8 cellular contexts compared by ENCODE assay signal in the genomic region with DNA sequence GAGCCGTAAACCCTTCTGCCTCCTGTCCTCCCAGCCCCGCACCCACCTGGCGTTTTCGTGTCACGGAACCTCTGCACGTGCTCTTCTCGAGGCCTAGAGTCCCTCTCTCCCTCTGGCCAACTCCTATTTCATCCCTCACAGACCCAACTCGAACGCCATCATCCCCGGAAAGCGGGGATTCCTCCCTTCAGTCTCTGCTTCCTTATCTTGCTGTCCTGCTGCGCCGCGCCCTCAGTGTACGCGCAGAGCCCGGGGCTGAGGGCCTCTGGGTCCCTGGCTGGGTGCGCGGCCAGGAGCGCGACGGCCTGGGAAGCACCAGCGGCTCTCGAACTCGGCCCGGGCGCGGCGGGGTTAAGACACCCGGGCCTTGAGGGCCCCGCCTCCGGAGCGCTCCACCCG. TPM values are rescaled to one million over a fixed set of nuclear protein-coding genes. Genes with fewer than 3 reads are reported as not detected.
A peak's percentile ranks its signal among the peaks of the same experiment; 100 is the strongest.
DNase-seq lines count a peak whose midpoint lies in the region; ATAC-seq, FAIRE-seq and TF ChIP-seq lines count a peak whose summit lies in the region.

No MANE protein-coding gene starts in this region.

- 5% methylated on average over 33 of the region's 34 CpGs; no CpG with 5 or more reads in 1 of the 2 experiments for WGBS in H1 (ENCODE audit: extremely low coverage in 1 of 2, insufficient coverage in 1 of 2, insufficient read length in 1 of 2, insufficient replicate concordance in 2 of 2, low coverage in 1 of 2, low lambda C conversion rate in 2 of 2, missing lambda C conversion rate in 1 of 2), 2 experiments

- H3K36me3 ChIP-seq in BE2C (no peaks in the 10 kb centered on the region), H1 (ENCODE audit: control insufficient read depth in 2 of 4, insufficient read depth in 4 of 4, low read length in 3 of 4) (0 out of 8 replicates have a peak, but pooled peaks cover 0 to 3% (median 0%) of the 10 kb centered on the region in 4 experiments)

- peak overlapping the region; percentile 95 for H4K91ac ChIP-seq in H1 (replicated peaks; ENCODE audit: insufficient read length, low read length)

- H4K8ac ChIP-seq in H1 (ENCODE audit: extremely low read depth, insufficient read depth, low read length): peak overlapping the region; percentile 94

- H3K27me3 ChIP-seq in BE2C: no peaks in the 10 kb centered on the region
- peaks cover 0 to 7% (median 4%) of the 10 kb centered on the region in 4 experiments; a peak in 4 of 7 replicates for H3K27me3 ChIP-seq in H1 (replicated peaks in 1 of 4; ENCODE audit: control insufficient read depth in 3 of 4, extremely low read depth in 1 of 4, insufficient read depth in 3 of 4, low read length in 3 of 4)

- H2BK120ac ChIP-seq in H1 (replicated peaks; ENCODE audit: low read depth, low read length): peak overlapping the region; percentile 69

- peak overlapping the region; percentile 75 to 97 for H3K4me2 ChIP-seq in H1 (ENCODE audit: insufficient read depth in 1 of 2, low read depth in 2 of 2, low read length in 2 of 2)

- TF ChIP-seq POLR2A in H1 (IDR thresholded peaks at IDR 0.05; ENCODE audit: control extremely low read depth in 1 of 2, low read depth in 2 of 2, low read length in 2 of 2): no peak

- no peak overlapping the region for H3K23ac ChIP-seq in H1 (ENCODE audit: insufficient read length)

- TF ChIP-seq CTCF in BE2C (IDR thresholded peaks at IDR 0.05; ENCODE audit: low read depth, low read length) (no peak), H1 (IDR thresholded peaks at IDR 0.05; ENCODE audit: control extremely low read depth in 1 of 3, insufficient read depth in 1 of 3, low read depth in 1 of 3, low read length in 3 of 3) (no peak)

- H2AK5ac ChIP-seq in H1 (ENCODE audit: low read depth, low read length): no peak overlapping the region

- no peaks in the 10 kb centered on the region for H3K79me1 ChIP-seq in H1 (ENCODE audit: low read depth, low read length)

- TF ChIP-seq RAD21 in H1 (IDR thresholded peaks at IDR 0.05 in 1 of 2, conservative IDR thresholded peaks at IDR 0.05 in 1 of 2; ENCODE audit: low read depth in 2 of 2, low read length in 2 of 2): no peak

- FAIRE-seq in H1 (lab: Jason Lieb, UNC): no peak

- H3K18ac ChIP-seq in H1 (ENCODE audit: extremely low read depth, low read length): peak overlapping the region; percentile 90

- H3K23me2 ChIP-seq in H1 (ENCODE audit: low read depth, low read length): peaks cover 12% of the 10 kb centered on the region; the same call in 1 of the 2 replicates

- peak overlapping the region; percentile 19 for H2AFZ ChIP-seq in H1 (ENCODE audit: low read length)

- ATAC-seq in GM18517 (IDR thresholded peaks at IDR 0.05; ENCODE audit: unreplicated experiment): peak; percentile 42
- peak; percentile 32 for ATAC-seq in HG02884 (IDR thresholded peaks at IDR 0.05; ENCODE audit: unreplicated experiment)

- H3K27ac ChIP-seq in H1 (ENCODE audit: low read depth, low read length) (peak overlapping the region; percentile 93; the same call in 1 of the 2 replicates), substantia nigra (ENCODE audit: low read depth, low read length, poor library complexity, severe bottlenecking) (peak overlapping the region; percentile 92)

- POLR2A ChIA-PET in H1 (lab: Charles Lee; ENCODE audit: partially characterized antibody): interaction anchor here (0.9 to 1.9 kb wide), 9 partner anchors 9 to 137 kb away, joined by 3 to 13 read pairs (median 3); a partner anchor contains a TSS

- no peak for TF ChIP-seq EP300 in H1 (IDR thresholded peaks at IDR 0.05; ENCODE audit: borderline replicate concordance in 1 of 2, low read depth in 2 of 2, low read length in 2 of 2)

- H2BK12ac ChIP-seq in H1 (ENCODE audit: low read depth, low read length): peak overlapping the region; percentile 60; the same call in 1 of the 2 replicates

- H2BK15ac ChIP-seq in H1 (ENCODE audit: low read length): no peak overlapping the region

- peak overlapping the region; percentile 75 for H3K4ac ChIP-seq in H1 (replicated peaks; ENCODE audit: insufficient read length, low read depth, low read length)

- 0 out of 2 replicates have a peak overlapping the region, but pooled peaks have one; percentile 60 for H2BK5ac ChIP-seq in H1 (ENCODE audit: low read depth, low read length)

- H3K4me1 ChIP-seq in BE2C (peaks cover 10% of the 10 kb centered on the region), H1 (replicated peaks in 1 of 4; ENCODE audit: control insufficient read depth in 3 of 4, insufficient read depth in 4 of 4, low read length in 3 of 4) (peaks cover 0 to 15% (median 9%) of the 10 kb centered on the region in 4 experiments; a peak in 5 of 7 replicates)

- H3K9ac ChIP-seq in H1 (replicated peaks in 1 of 4; ENCODE audit: extremely low read depth in 1 of 4, low read depth in 3 of 4, low read length in 3 of 4): peak overlapping the region; percentile 83 to 91 (median 88)

- H3K14ac ChIP-seq in H1 (ENCODE audit: insufficient read length): no peak overlapping the region

- peaks cover 0 to 2% of the 10 kb centered on the region in 2 experiments; a peak in 1 of 4 replicates for H3K79me2 ChIP-seq in H1 (ENCODE audit: control insufficient read depth in 1 of 2, insufficient read depth in 2 of 2, low read length in 2 of 2)

- H3K9me3 ChIP-seq in BE2C (no peaks in the 10 kb centered on the region), H1 (ENCODE audit: insufficient read depth in 2 of 2, low read depth in 1 of 2, low read length in 1 of 2) (no peaks in the 10 kb centered on the region)

- peak; percentile 86 for DNase-seq in BE2C
- DNase-seq in NCI-H1417 treated with DMSO at 0.1 percent for 48 hours (lab: John Stamatoyannopoulos, UW): peak; percentile 58
- peak; percentile 69 for DNase-seq in T-helper 22 cell (ENCODE audit: low read depth)
- no peak for DNase-seq in H1 (ENCODE audit: low read depth in 1 of 2, low spot score in 2 of 2)
- DNase-seq in middle frontal gyrus (ENCODE audit: extremely low spot score, low spot score): peak; percentile 74
- peak in 26 of 49 donors; percentile 61 to 96 (median 88) for DNase-seq in substantia nigra (lab: John Stamatoyannopoulos, UW)

- H3K56ac ChIP-seq in H1 (replicated peaks; ENCODE audit: insufficient read length, low read depth, low read length): no peak overlapping the region

- CTCF ChIA-PET in H1 (lab: Charles Lee; ENCODE audit: partially characterized antibody): interaction anchor here (0.7 to 5.7 kb wide), 22 partner anchors 15 to 761 kb away, joined by 3 to 51 read pairs (median 4); a partner anchor contains a TSS

- peaks cover 0 to 6% of the 10 kb centered on the region in 2 experiments for H4K20me1 ChIP-seq in H1 (replicated peaks in 1 of 2; ENCODE audit: control insufficient read depth in 1 of 2, insufficient read depth in 2 of 2, low read length in 2 of 2)

- no peak overlapping the region for H2BK20ac ChIP-seq in H1 (ENCODE audit: low read length)

- H3K4me3 ChIP-seq in BE2C (ENCODE audit: low read depth, low read length) (peak overlapping the region; percentile 88), H1 (ENCODE audit: extremely low read depth in 1 of 4, insufficient read depth in 2 of 4, low read depth in 3 of 4, low read length in 4 of 4) (peak overlapping the region; percentile 58 to 84 (median 79))

- peak overlapping the region; percentile 24 for H4K5ac ChIP-seq in H1 (ENCODE audit: insufficient read length, low read depth, low read length)

TF ChIP-seq in H1, 55 proteins besides CTCF, POLR2A, EP300 and RAD21 (continues in another document):
- no peak for TF ChIP-seq CTBP2 (IDR thresholded peaks at IDR 0.05; ENCODE audit: borderline replicate concordance, insufficient read depth, insufficient read length, low read length)
- peak; percentile 35; the same call in 1 of the 2 replicates for TF ChIP-seq POLR2AphosphoS5 (IDR thresholded peaks at IDR 0.05; ENCODE audit: low read depth, low read length)
- TF ChIP-seq, protein P1, sequence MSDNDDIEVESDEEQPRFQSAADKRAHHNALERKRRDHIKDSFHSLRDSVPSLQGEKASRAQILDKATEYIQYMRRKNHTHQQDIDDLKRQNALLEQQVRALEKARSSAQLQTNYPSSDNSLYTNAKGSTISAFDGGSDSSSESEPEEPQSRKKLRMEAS (IDR thresholded peaks at IDR 0.05): peak; percentile 96
- no peak for TF ChIP-seq MAFK (IDR thresholded peaks at IDR 0.05; ENCODE audit: low read depth, low read length)
- no peak for TF ChIP-seq GTF2F1 (IDR thresholded peaks at IDR 0.05; ENCODE audit: borderline replicate concordance, low read depth, low read length)
- TF ChIP-seq RBBP5 (IDR thresholded peaks at IDR 0.05; ENCODE audit: borderline replicate concordance, low read depth, low read length): peak; percentile 6; the same call in 1 of the 2 replicates
- TF ChIP-seq, protein P2, sequence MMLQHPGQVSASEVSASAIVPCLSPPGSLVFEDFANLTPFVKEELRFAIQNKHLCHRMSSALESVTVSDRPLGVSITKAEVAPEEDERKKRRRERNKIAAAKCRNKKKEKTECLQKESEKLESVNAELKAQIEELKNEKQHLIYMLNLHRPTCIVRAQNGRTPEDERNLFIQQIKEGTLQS (IDR thresholded peaks at IDR 0.05; ENCODE audit: insufficient read depth, low read depth, low read length): no peak
- TF ChIP-seq HDAC2 (IDR thresholded peaks at IDR 0.05; ENCODE audit: borderline replicate concordance in 1 of 2, low read depth in 2 of 2, low read length in 2 of 2): no peak

RNA-seq across cellular contexts. Expression of a gene that starts 0.5 kb away (rescaled TPM):
- 11.1 TPM for polyA plus RNA-seq in BE2C (2012; ENCODE audit: insufficient read depth, insufficient read length, low read depth)
- 11.0 and 11.7 TPM in 2 replicates for total RNA-seq in H1 (2021; fragmentation: NEBNext Ultra II Directional; extraction: Animal tissue kit (Norgen Biotek cat#: 25700))
- polyA plus RNA-seq in H1 (2011; rRNA removed): 18.5 and 23.4 TPM in 2 replicates
- 26.6 TPM for polyA plus RNA-seq in H1 (2011; cell fraction: cytosol; rRNA removed)
- 154 TPM for polyA plus RNA-seq in H1 (2011; cell fraction: nucleus; rRNA removed)
- polyA plus RNA-seq in H1 (2012, experiment 1 of 2): 11.4 to 21.9 TPM (median 16.3 TPM) in 4 replicates
- 6.5 TPM for polyA plus RNA-seq in H1 (2012, experiment 2 of 2)
- polyA plus RNA-seq in H1 (2013, experiment 1 of 2): 7.1 TPM
- 6.3 TPM for polyA plus RNA-seq in H1 (2013, experiment 2 of 2)
- 15.4 and 15.5 TPM in 2 replicates for polyA minus RNA-seq in H1 (2011; rRNA and poly(A)+ RNA removed)
- 7.7 TPM for polyA minus RNA-seq in H1 (2011; cell fraction: cytosol; rRNA and poly(A)+ RNA removed)
- polyA minus RNA-seq in H1 (2011; cell fraction: nucleus; rRNA and poly(A)+ RNA removed): 34.3 TPM

RNA-seq across cellular contexts. Expression of a gene that starts 19.9 kb away (rescaled TPM):
- polyA plus RNA-seq in BE2C (2012; ENCODE audit: insufficient read depth, insufficient read length, low read depth): 71.9 TPM
- total RNA-seq in H1 (2021; fragmentation: NEBNext Ultra II Directional; extraction: Animal tissue kit (Norgen Biotek cat#: 25700)): 23.7 and 25.3 TPM in 2 replicates
- 35.7 and 57.1 TPM in 2 replicates for polyA plus RNA-seq in H1 (2011; rRNA removed)
- polyA plus RNA-seq in H1 (2011; cell fraction: cytosol; rRNA removed): 41.5 TPM
- 74.6 TPM for polyA plus RNA-seq in H1 (2011; cell fraction: nucleus; rRNA removed)
- polyA plus RNA-seq in H1 (2012, experiment 1 of 2): 26.5 to 39.2 TPM (median 33.0 TPM) in 4 replicates
- 26.5 TPM for polyA plus RNA-seq in H1 (2012, experiment 2 of 2)
- 16.4 TPM for polyA plus RNA-seq in H1 (2013, experiment 1 of 2)
- 14.7 TPM for polyA plus RNA-seq in H1 (2013, experiment 2 of 2)
- 31.9 and 36.2 TPM in 2 replicates for polyA minus RNA-seq in H1 (2011; rRNA and poly(A)+ RNA removed)
- polyA minus RNA-seq in H1 (2011; cell fraction: cytosol; rRNA and poly(A)+ RNA removed): 19.2 TPM
- 19.1 TPM for polyA minus RNA-seq in H1 (2011; cell fraction: nucleus; rRNA and poly(A)+ RNA removed)

Comparison
In these comparisons a context has a peak if more than half of its experiments do, and no peak if none do; other contexts are left out.
1. DNase-seq: peak in BE2C (single experiment), NCI-H1417 treated with DMSO at 0.1 percent for 48 hours (single experiment), T-helper 22 cell (single experiment), middle frontal gyrus (single experiment) and substantia nigra (26 of 49); none in H1 (0 of 2).